In the genomic region with DNA sequence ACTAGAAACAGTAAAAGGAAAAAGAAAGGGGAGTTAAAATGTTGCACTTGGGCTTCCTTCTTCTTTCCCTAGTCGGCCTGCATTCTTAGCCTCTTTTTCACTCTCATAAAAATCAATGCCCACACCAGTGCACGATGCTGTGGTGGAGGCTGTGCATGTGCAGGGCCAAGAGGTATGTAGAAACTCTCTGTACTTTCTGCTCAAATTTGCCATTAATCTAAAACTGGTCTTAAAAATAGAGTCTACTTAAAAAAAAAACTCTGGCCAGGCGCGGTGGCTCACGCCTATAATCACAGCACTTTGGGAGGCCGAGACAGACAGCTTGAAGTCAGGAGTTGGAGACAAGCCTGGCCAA, we compare ENCODE assay signal across 29 cellular contexts. TPM values are rescaled to one million over a fixed set of nuclear protein-coding genes. Genes with fewer than 3 reads are reported as not detected.
DNase-seq lines count a peak whose midpoint lies in the region; ATAC-seq and TF ChIP-seq lines count a peak whose summit lies in the region.
"Had no signal": no experiment of that assay in that cellular context is flagged by ENCODE, and none has a peak within 500 bp of the region (broad histone marks: within the 10 kb centered on the region; RNA-seq: fewer than 3 reads in every experiment).

No MANE protein-coding gene starts in this region.

- H4K20me1 ChIP-seq in osteoblast (ENCODE audit: insufficient read depth, low read length) = peaks cover 5% of the 10 kb centered on the region

- 97 to 100% methylated on average over 5 of the region's 6 CpGs for WGBS in endodermal cell (ENCODE audit: insufficient coverage in 1 of 2, insufficient read length in 1 of 2), 2 experiments
- 86 to 97% methylated on average over 6 of the region's 6 CpGs for WGBS in upper lobe of left lung, 2 donors
- 85 to 87% methylated on average over 6 of the region's 6 CpGs for WGBS in lower leg skin, 2 donors

- H3K4me1 Mint-ChIP-seq in Calu3 (ENCODE audit: low read depth, unreplicated experiment) (peaks cover 26% of the 10 kb centered on the region), endodermal cell (peaks cover 10% of the 10 kb centered on the region)

- no peak for TF ChIP-seq CTCF in Calu3 (IDR thresholded peaks at IDR 0.05; ENCODE audit: unreplicated experiment)
- TF ChIP-seq CTCF in endodermal cell (conservative IDR thresholded peaks at IDR 0.05) = no peak
- no peak for TF ChIP-seq CTCF in osteoblast (IDR thresholded peaks at IDR 0.05; ENCODE audit: extremely low read depth, low read depth, low read length)
- TF ChIP-seq CTCF in tibial artery (IDR thresholded peaks at IDR 0.05) = no peak
- no peak for TF ChIP-seq CTCF in upper lobe of left lung (IDR thresholded peaks at IDR 0.05)
- no peak for TF ChIP-seq CTCF in lower leg skin (IDR thresholded peaks at IDR 0.05)

- H3K4me3 ChIP-seq in endodermal cell (ENCODE audit: low read length) = peak overlapping the region; percentile 32
- H3K4me3 ChIP-seq in osteoblast (ENCODE audit: insufficient read depth, low read length) = no peak overlapping the region
- H3K4me3 ChIP-seq in tibial artery = no peak overlapping the region
- no peak overlapping the region for H3K4me3 ChIP-seq in upper lobe of left lung
- no peak overlapping the region for H3K4me3 ChIP-seq in lower leg skin (ENCODE audit: low read depth, poor library complexity, severe bottlenecking)
- H3K4me3 ChIP-seq: cardiac muscle cell, gastroesophageal sphincter, GM23248, right atrium auricular region, upper lobe of right lung had no signal

- no peaks in the 10 kb centered on the region for H3K9me3 Mint-ChIP-seq in Calu3 (ENCODE audit: low read depth, unreplicated experiment)
- H3K9me3 Mint-ChIP-seq in endodermal cell = no peaks in the 10 kb centered on the region
- H3K9me3 Mint-ChIP-seq: natural killer cell treated with Interleukin-12 subunit alpha and Interleukin-12 subunit beta and Interleukin-15 and Interleukin-18, amount 100 ng/mL, for 72 hours; stimulated activated memory B cell treated with anti-CD40 and anti-IgM and Interleukin-4, amounts not matched to agents 10 μg/mL and 1 μg/mL and 100 μg/mL, for 72 hours had no signal

- H3K36me3 ChIP-seq in endodermal cell (ENCODE audit: control insufficient read depth, insufficient read depth, low read length) (peaks cover 49% of the 10 kb centered on the region), osteoblast (ENCODE audit: insufficient read depth, low read length) (peaks cover 3% of the 10 kb centered on the region), tibial artery (peaks cover 25 to 51% (median 26%) of the 10 kb centered on the region in 3 donors), upper lobe of left lung (peaks cover 3 to 60% (median 24%) of the 10 kb centered on the region in 4 donors)

- CTCF ChIA-PET in Calu3 (lab: Charles Lee) = interaction anchor here (0.5 to 2.0 kb wide), 2 partner anchors 10 to 190 kb away, joined by 5 to 8 read pairs; partner anchors contain the start of gene TRAPPC8

- H3K4me3 Mint-ChIP-seq in Calu3 (ENCODE audit: low read depth, unreplicated experiment) = peak overlapping the region; percentile 37
- no peak overlapping the region for H3K4me3 Mint-ChIP-seq in endodermal cell
- H3K4me3 Mint-ChIP-seq: natural killer cell treated with Interleukin-12 subunit alpha and Interleukin-12 subunit beta and Interleukin-15 and Interleukin-18, amount 100 ng/mL, for 72 hours; stimulated activated memory B cell treated with anti-CD40 and anti-IgM and Interleukin-4, amounts not matched to agents 10 μg/mL and 1 μg/mL and 100 μg/mL, for 72 hours had no signal

- H3K4me2 ChIP-seq in osteoblast (ENCODE audit: insufficient read depth, low read length) = peak overlapping the region; percentile 23

- DNase-seq in Calu3 = peak; percentile 32
- DNase-seq in M059J (ENCODE audit: low read depth) = peak; percentile 66
- DNase-seq in endodermal cell = peak; percentile 20
- no peak for DNase-seq in osteoblast (ENCODE audit: insufficient read length, low spot score, missing footprints)
- no peak for DNase-seq in tibial artery
- no peak for DNase-seq in upper lobe of left lung
- no peak for DNase-seq in lower leg skin (ENCODE audit: low spot score in 2 of 2)
- no peak for DNase-seq in activated gamma-delta T cell (lab: John Stamatoyannopoulos, UW)
- DNase-seq: activated CD4-positive, alpha-beta T cell treated with anti-CD3 and anti-CD28 coated beads for 4 hours; activated naive CD4-positive, alpha-beta T cell treated with anti-CD3 and anti-CD28 coated beads, Interleukin-2, amount 50 U/mL, for 16 hours; amygdala; hippocampal formation; Karpas-422; NCI-H1436 treated with DMSO at 0.1 percent for 48 hours; NCI-H446 treated with DMSO at 0.1 percent for 48 hours; stimulated activated CD4-positive, alpha-beta T cell treated with anti-CD3 and anti-CD28 coated beads, Interleukin-4, amount 100 ng/mL, for 24 hours; substantia nigra; T-helper 2 cell; upper lobe of right lung had no signal

- H3K9me3 ChIP-seq in endodermal cell (ENCODE audit: control insufficient read depth, low read length) (no peaks in the 10 kb centered on the region), osteoblast (ENCODE audit: low read depth, low read length) (no peaks in the 10 kb centered on the region), tibial artery (no peaks in the 10 kb centered on the region), upper lobe of left lung (no peaks in the 10 kb centered on the region)
- H3K9me3 ChIP-seq: gastroesophageal sphincter, right atrium auricular region, upper lobe of right lung had no signal

- no peak for TF ChIP-seq EP300 in upper lobe of left lung (IDR thresholded peaks at IDR 0.05)

- no peak overlapping the region for H3K9ac ChIP-seq in endodermal cell (ENCODE audit: extremely low read depth, low read length, poor library complexity, severe bottlenecking)
- H3K9ac ChIP-seq: GM23248, parathyroid adenoma had no signal

- peak overlapping the region; percentile 56 for H3K27ac Mint-ChIP-seq in Calu3 (ENCODE audit: unreplicated experiment)
- peak overlapping the region; percentile 76 for H3K27ac Mint-ChIP-seq in endodermal cell
- H3K27ac Mint-ChIP-seq: natural killer cell treated with Interleukin-12 subunit alpha and Interleukin-12 subunit beta and Interleukin-15 and Interleukin-18, amount 100 ng/mL, for 72 hours; stimulated activated memory B cell treated with anti-CD40 and anti-IgM and Interleukin-4, amounts not matched to agents 10 μg/mL and 1 μg/mL and 100 μg/mL, for 72 hours had no signal

- H3K27me3 ChIP-seq in endodermal cell (ENCODE audit: control insufficient read depth, insufficient read depth, low read length, poor library complexity, severe bottlenecking) (no peaks in the 10 kb centered on the region), osteoblast (ENCODE audit: insufficient read depth, low read length) (no peaks in the 10 kb centered on the region), tibial artery (no peaks in the 10 kb centered on the region), upper lobe of left lung (no peaks in the 10 kb centered on the region)
- H3K27me3 ChIP-seq: cardiac muscle cell, gastroesophageal sphincter, right atrium auricular region, upper lobe of right lung had no signal

- no peak overlapping the region for H3K27ac ChIP-seq in endodermal cell (ENCODE audit: low read depth, low read length)
- H3K27ac ChIP-seq in osteoblast (ENCODE audit: low read depth, low read length) = peak overlapping the region; percentile 57
- no peak overlapping the region for H3K27ac ChIP-seq in tibial artery
- no peak overlapping the region for H3K27ac ChIP-seq in upper lobe of left lung
- H3K27ac ChIP-seq: C4-2B, cardiac muscle cell, gastroesophageal sphincter, GM23248, parathyroid adenoma, RWPE1, upper lobe of right lung had no signal

- H3K27me3 Mint-ChIP-seq in Calu3 (ENCODE audit: unreplicated experiment) (no peaks in the 10 kb centered on the region), endodermal cell (ENCODE audit: insufficient read depth) (no peaks in the 10 kb centered on the region)
- H3K27me3 Mint-ChIP-seq: natural killer cell treated with Interleukin-12 subunit alpha and Interleukin-12 subunit beta and Interleukin-15 and Interleukin-18, amount 100 ng/mL, for 72 hours; stimulated activated memory B cell treated with anti-CD40 and anti-IgM and Interleukin-4, amounts not matched to agents 10 μg/mL and 1 μg/mL and 100 μg/mL, for 72 hours had no signal

- H3K79me2 ChIP-seq in osteoblast (ENCODE audit: insufficient read depth, low read length) = peaks cover 59% of the 10 kb centered on the region

- H2AFZ ChIP-seq in osteoblast (ENCODE audit: low read length) = no peak overlapping the region
- H2AFZ ChIP-seq: GM23248, parathyroid adenoma had no signal

- no TSS peak for BruUV-seq in Calu3 (replicated peaks; lab: Mats Ljungman, UMichigan)

- H3K36me3 Mint-ChIP-seq in Calu3 (ENCODE audit: insufficient read depth, unreplicated experiment) (peaks cover 46% of the 10 kb centered on the region), endodermal cell (ENCODE audit: low read depth) (peaks cover 39% of the 10 kb centered on the region)
- H3K36me3 Mint-ChIP-seq: natural killer cell treated with Interleukin-12 subunit alpha and Interleukin-12 subunit beta and Interleukin-15 and Interleukin-18, amount 100 ng/mL, for 72 hours had no signal

- intact Hi-C loops in Calu3 (cut with micrococcal nuclease; ENCODE audit: unreplicated experiment) = loop anchor here (1.0 kb wide), 1 partner anchor 9 kb away; no protein-coding TSS in a partner anchor
- intact Hi-C loops in tibial artery (cut with DNase I; ENCODE audit: low total_unique reads) = no loop called here
- intact Hi-C loops in lower leg skin (cut with DNase I; ENCODE audit: low total_unique reads) = no loop called here

- TF ChIP-seq POLR2A in upper lobe of left lung (IDR thresholded peaks at IDR 0.05) = no peak
- TF ChIP-seq POLR2A in lower leg skin (IDR thresholded peaks at IDR 0.05) = no peak

- no peak for ATAC-seq in upper lobe of left lung (ENCODE audit: low FRiP score in 2 of 2)
- ATAC-seq: gastroesophageal sphincter; HepG2; natural killer cell treated with Interleukin-12 subunit alpha and Interleukin-12 subunit beta and Interleukin-15 and Interleukin-18, amount 100 ng/mL, for 72 hours; stimulated activated memory B cell treated with anti-CD40 and anti-IgM and Interleukin-4, amounts not matched to agents 10 μg/mL and 1 μg/mL and 100 μg/mL, for 72 hours; upper lobe of right lung had no signal

- H3K4me1 ChIP-seq in endodermal cell (ENCODE audit: control insufficient read depth, insufficient read depth, low read length) (no peaks in the 10 kb centered on the region), osteoblast (ENCODE audit: insufficient read depth, low read length) (peaks cover 15% of the 10 kb centered on the region), tibial artery (peaks cover 0 to 22% (median 0%) of the 10 kb centered on the region in 4 donors), upper lobe of left lung (peaks cover 0 to 5% (median 4%) of the 10 kb centered on the region in 4 donors)
- H3K4me1 ChIP-seq: parathyroid adenoma, upper lobe of right lung had no signal

RNA-seq across cellular contexts. Expression of gene TRAPPC8, which starts 11.1 kb away (rescaled TPM):
- total RNA-seq in Calu3 (2022) (38.0 and 40.1 TPM in 2 replicates), endodermal cell (10 to 100 TPM; 45.2 to 49.0 TPM), osteoblast (47.0 and 48.0 TPM in 2 replicates), upper lobe of left lung (10 to 100 TPM; 14.1 to 56.4 (median 40.2) TPM), lower leg skin (10 to 100 TPM; 43.3 to 54.6 (median 50.5) TPM)
- 23.8 and 34.4 TPM in 2 replicates for total RNA-seq in M059J (2014; rRNA removed; shearing (Covaris generic))
- polyA plus RNA-seq in endodermal cell (2013, experiment 1 of 2) = 28.3 TPM
- polyA plus RNA-seq in endodermal cell (2013, experiment 2 of 2) = 28.5 TPM

Comparison
In these comparisons a context has a peak if more than half of its experiments do, and no peak if none do; other contexts are left out.
1. DNase-seq: peak in Calu3 (single experiment), M059J (single experiment) and endodermal cell (single experiment); none in osteoblast (single experiment), tibial artery (0 of 2), upper lobe of left lung (0 of 2), lower leg skin (0 of 2) and activated gamma-delta T cell (single experiment).